9 cellular contexts compared by ENCODE assay signal in the genomic region with DNA sequence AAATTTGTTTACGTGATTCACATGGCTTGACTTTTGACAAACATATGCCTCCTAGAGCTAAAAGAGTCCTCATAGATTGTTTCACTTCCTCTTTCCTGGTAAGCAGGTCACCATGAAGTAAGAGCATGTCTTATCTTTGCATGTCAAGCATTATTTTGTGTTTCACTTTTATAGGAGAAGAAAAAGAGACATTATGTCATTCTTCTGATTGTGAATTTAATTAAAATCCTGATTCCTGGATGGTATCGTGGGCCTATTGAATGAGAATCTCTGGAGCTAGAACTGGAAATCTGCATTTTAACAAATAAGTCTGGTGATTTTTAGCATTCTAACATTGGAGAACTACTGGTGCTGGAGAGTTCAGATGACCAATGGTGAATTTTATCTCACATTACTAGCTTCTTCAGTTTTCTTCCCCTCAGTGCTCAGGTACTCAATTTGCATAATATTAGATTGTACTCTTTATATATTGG.
DNase-seq lines count a peak whose midpoint lies in the region; ATAC-seq and TF ChIP-seq lines count a peak whose summit lies in the region.
"Had no signal": no experiment of that assay in that cellular context is flagged by ENCODE, and none has a peak within 500 bp of the region (broad histone marks: within the 10 kb centered on the region; RNA-seq: fewer than 3 reads in every experiment).

No MANE protein-coding gene starts in this region.

- DNase-seq in effector memory CD8-positive, alpha-beta T cell = no peak
- DNase-seq in type B pancreatic cell (ENCODE audit: extremely low spot score, unreplicated experiment) (no peak), DMS79 treated with DMSO at 0.1 percent for 48 hours (lab: John Stamatoyannopoulos, UW) (no peak), GM03348 (ENCODE audit: low spot score) (no peak)
- no peak for DNase-seq in activated T-helper 2 cell treated with anti-CD3 and anti-CD28 coated beads, Interferon-gamma antibody, Interleukin-2, Interleukin-4, amounts not matched to agents 10 μg/mL and 5 μg/mL and 100 μg/mL, durations not matched to agents 14 hours and 24 hours and 36 hours (ENCODE audit: low spot score)

- ATAC-seq in GM18502 (IDR thresholded peaks at IDR 0.05; ENCODE audit: poor library complexity, unreplicated experiment) (peak; percentile 99), GM21526 (IDR thresholded peaks at IDR 0.05; ENCODE audit: low FRiP score, unreplicated experiment) (peak; percentile 97), HG03469 (IDR thresholded peaks at IDR 0.05; ENCODE audit: unreplicated experiment) (peak; percentile 98)
- ATAC-seq in effector memory CD8-positive, alpha-beta T cell (replicated peaks) = peak; percentile 69

- H3K9me3 Mint-ChIP-seq in effector memory CD8-positive, alpha-beta T cell = no peaks in the 10 kb centered on the region
- H3K9me3 Mint-ChIP-seq in type B pancreatic cell = no peaks in the 10 kb centered on the region
- no peaks in the 10 kb centered on the region for H3K9me3 Mint-ChIP-seq in activated T-helper 2 cell treated with anti-CD3 and anti-CD28 coated beads, Interferon-gamma antibody, Interleukin-2, Interleukin-4, amounts not matched to agents 10 μg/mL and 5 μg/mL and 100 μg/mL, durations not matched to agents 14 hours and 24 hours and 36 hours
- H3K9me3 Mint-ChIP-seq: nephron had no signal

- H3K4me1 Mint-ChIP-seq in effector memory CD8-positive, alpha-beta T cell (ENCODE audit: low read depth in 2 of 2) = peaks cover 4 to 9% of the 10 kb centered on the region in 2 donors
- H3K4me1 Mint-ChIP-seq in type B pancreatic cell (ENCODE audit: unreplicated experiment) = no peaks in the 10 kb centered on the region
- peaks cover 8% of the 10 kb centered on the region for H3K4me1 Mint-ChIP-seq in activated T-helper 2 cell treated with anti-CD3 and anti-CD28 coated beads, Interferon-gamma antibody, Interleukin-2, Interleukin-4, amounts not matched to agents 10 μg/mL and 5 μg/mL and 100 μg/mL, durations not matched to agents 14 hours and 24 hours and 36 hours (ENCODE audit: low read depth)

- peak overlapping the region in 1 of 2 donors; percentile 14 for H3K4me3 Mint-ChIP-seq in effector memory CD8-positive, alpha-beta T cell
- H3K4me3 Mint-ChIP-seq in type B pancreatic cell = no peak overlapping the region
- no peak overlapping the region for H3K4me3 Mint-ChIP-seq in activated T-helper 2 cell treated with anti-CD3 and anti-CD28 coated beads, Interferon-gamma antibody, Interleukin-2, Interleukin-4, amounts not matched to agents 10 μg/mL and 5 μg/mL and 100 μg/mL, durations not matched to agents 14 hours and 24 hours and 36 hours (ENCODE audit: low read depth)
- H3K4me3 Mint-ChIP-seq: nephron had no signal

- no peak for TF ChIP-seq CTCF in type B pancreatic cell (conservative IDR thresholded peaks at IDR 0.05)

- H3K36me3 Mint-ChIP-seq in effector memory CD8-positive, alpha-beta T cell (ENCODE audit: insufficient read depth) = no peaks in the 10 kb centered on the region
- H3K36me3 Mint-ChIP-seq in type B pancreatic cell = no peaks in the 10 kb centered on the region
- H3K36me3 Mint-ChIP-seq in activated T-helper 2 cell treated with anti-CD3 and anti-CD28 coated beads, Interferon-gamma antibody, Interleukin-2, Interleukin-4, amounts not matched to agents 10 μg/mL and 5 μg/mL and 100 μg/mL, durations not matched to agents 14 hours and 24 hours and 36 hours (ENCODE audit: low read depth) = no peaks in the 10 kb centered on the region

- intact Hi-C loops in activated T-helper 2 cell treated with anti-CD3 and anti-CD28 coated beads, Interferon-gamma antibody, Interleukin-2, Interleukin-4, amounts not matched to agents 10 μg/mL and 5 μg/mL and 100 μg/mL, durations not matched to agents 14 hours and 24 hours and 36 hours (cut with micrococcal nuclease) = no loop called here

- no peaks in the 10 kb centered on the region for H3K27me3 Mint-ChIP-seq in effector memory CD8-positive, alpha-beta T cell
- H3K27me3 Mint-ChIP-seq in type B pancreatic cell = no peaks in the 10 kb centered on the region
- no peaks in the 10 kb centered on the region for H3K27me3 Mint-ChIP-seq in activated T-helper 2 cell treated with anti-CD3 and anti-CD28 coated beads, Interferon-gamma antibody, Interleukin-2, Interleukin-4, amounts not matched to agents 10 μg/mL and 5 μg/mL and 100 μg/mL, durations not matched to agents 14 hours and 24 hours and 36 hours (ENCODE audit: low read depth)

- peak overlapping the region; percentile 10 to 41 for H3K27ac Mint-ChIP-seq in effector memory CD8-positive, alpha-beta T cell
- no peak overlapping the region for H3K27ac Mint-ChIP-seq in type B pancreatic cell
- H3K27ac Mint-ChIP-seq in activated T-helper 2 cell treated with anti-CD3 and anti-CD28 coated beads, Interferon-gamma antibody, Interleukin-2, Interleukin-4, amounts not matched to agents 10 μg/mL and 5 μg/mL and 100 μg/mL, durations not matched to agents 14 hours and 24 hours and 36 hours = no peak overlapping the region
- H3K27ac Mint-ChIP-seq: nephron had no signal

Comparison
In these comparisons a context has a peak if more than half of its experiments do, and no peak if none do; other contexts are left out.
1. H3K27ac Mint-ChIP-seq: peak in effector memory CD8-positive, alpha-beta T cell (2 of 2); none in type B pancreatic cell (single experiment) and activated T-helper 2 cell treated with anti-CD3 and anti-CD28 coated beads, Interferon-gamma antibody, Interleukin-2, Interleukin-4, amounts not matched to agents 10 μg/mL and 5 μg/mL and 100 μg/mL, durations not matched to agents 14 hours and 24 hours and 36 hours (single experiment).
2. Peak in every context shown above with its lines, with median percentiles within 50 percentile points of each other: ATAC-seq.